19 cellular contexts compared by ENCODE assay signal in the genomic region with DNA sequence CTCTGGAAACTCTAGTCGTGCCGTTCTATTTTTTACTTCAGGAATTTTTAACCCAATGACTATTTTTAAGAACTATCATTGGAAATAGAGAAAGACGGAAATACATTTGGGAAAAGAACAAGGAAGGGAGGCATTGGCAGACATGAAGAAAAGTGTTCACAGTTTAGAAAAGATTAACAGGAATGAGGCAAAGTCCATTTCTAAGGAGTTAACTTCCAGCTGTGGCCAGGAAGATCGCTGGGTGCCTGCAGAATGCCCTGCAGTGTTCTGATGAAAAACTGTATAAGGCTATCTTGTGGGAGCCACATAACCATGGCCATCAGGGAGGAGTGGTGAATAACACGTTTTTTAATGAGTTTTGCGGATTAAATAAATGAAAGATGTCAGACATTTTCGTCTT.
DNase-seq lines count a peak whose midpoint lies in the region; ATAC-seq, FAIRE-seq and TF ChIP-seq lines count a peak whose summit lies in the region.
"Had no signal": no experiment of that assay in that cellular context is flagged by ENCODE, and none has a peak within 500 bp of the region (broad histone marks: within the 10 kb centered on the region; RNA-seq: fewer than 3 reads in every experiment).

No MANE protein-coding gene starts in this region.

- H2BK15ac ChIP-seq in H1 (ENCODE audit: low read length): no peak overlapping the region

- no peak overlapping the region for H2BK5ac ChIP-seq in H1 (ENCODE audit: low read depth, low read length)

- TF ChIP-seq POLR2A in H1 (IDR thresholded peaks at IDR 0.05; ENCODE audit: control extremely low read depth in 1 of 2, low read depth in 2 of 2, low read length in 2 of 2) (no peak), right lobe of liver (IDR thresholded peaks at IDR 0.05) (no peak)

- no peak overlapping the region for H3K23ac ChIP-seq in H1 (ENCODE audit: insufficient read length)

- CTCF ChIA-PET in H1 (lab: Charles Lee; ENCODE audit: partially characterized antibody): no interaction called here
- CTCF ChIA-PET in OCI-LY7 (lab: Charles Lee; ENCODE audit: unreplicated experiment): no interaction called here

- no peak overlapping the region for H3K56ac ChIP-seq in H1 (replicated peaks; ENCODE audit: insufficient read length, low read depth, low read length)

- no peak overlapping the region for H2BK12ac ChIP-seq in H1 (ENCODE audit: low read depth, low read length)

- FAIRE-seq in H1 (lab: Jason Lieb, UNC) (peak; percentile 42), pancreas (lab: Jason Lieb, UNC) (peak; percentile 20)
- FAIRE-seq: G401.6, GM12891, H54 had no signal

- H3K79me1 ChIP-seq in H1 (ENCODE audit: low read depth, low read length): no peaks in the 10 kb centered on the region

- DNase-seq in HuH-7 (ENCODE audit: low spot score): peak; percentile 1
- no peak for DNase-seq in H1 (ENCODE audit: low read depth in 1 of 2, low spot score in 2 of 2)
- no peak for DNase-seq in right lobe of liver
- no peak for DNase-seq in pancreas
- DNase-seq in KG1 (lab: John Stamatoyannopoulos, UW): no peak
- DNase-seq in OCI-LY7 (ENCODE audit: low spot score): no peak
- DNase-seq in NCI-H524 (lab: John Stamatoyannopoulos, UW): no peak
- no peak for DNase-seq in NCI-H2227 treated with DMSO at 0.1 percent for 48 hours (lab: John Stamatoyannopoulos, UW)
- DNase-seq: 8988T; Calu3; CD4-positive, alpha-beta memory T cell; DMS53; GM23248; HCEC 1CT had no signal

- no peak overlapping the region for H3K27ac ChIP-seq in H1 (ENCODE audit: low read depth, low read length)
- H3K27ac ChIP-seq in right lobe of liver: no peak overlapping the region
- no peak overlapping the region for H3K27ac ChIP-seq in pancreas
- no peak overlapping the region for H3K27ac ChIP-seq in OCI-LY7 (ENCODE audit: low read depth, low read length, poor library complexity, severe bottlenecking)
- H3K27ac ChIP-seq: BLaER1, GM23248, HL-60 had no signal

- no peak for TF ChIP-seq EP300 in H1 (IDR thresholded peaks at IDR 0.05; ENCODE audit: borderline replicate concordance in 1 of 2, low read depth in 2 of 2, low read length in 2 of 2)

- H3K4me1 ChIP-seq in H1 (replicated peaks in 1 of 4; ENCODE audit: control insufficient read depth in 3 of 4, insufficient read depth in 4 of 4, low read length in 3 of 4) (no peaks in the 10 kb centered on the region; a peak in 1 of 7 replicates), right lobe of liver (no peaks in the 10 kb centered on the region), pancreas (peaks cover 0 to 6% (median 4%) of the 10 kb centered on the region in 3 donors), OCI-LY7 (ENCODE audit: insufficient read depth, low read length, poor library complexity, severe bottlenecking) (no peaks in the 10 kb centered on the region)
- H3K4me1 ChIP-seq: BLaER1 had no signal

- no peak overlapping the region for H3K4ac ChIP-seq in H1 (replicated peaks; ENCODE audit: insufficient read length, low read depth, low read length)

- H2AK5ac ChIP-seq in H1 (ENCODE audit: low read depth, low read length): no peak overlapping the region

- no peak overlapping the region for H4K91ac ChIP-seq in H1 (replicated peaks; ENCODE audit: insufficient read length, low read length)

- H2AFZ ChIP-seq in H1 (ENCODE audit: low read length): no peak overlapping the region
- H2AFZ ChIP-seq in OCI-LY7 (ENCODE audit: low read length): no peak overlapping the region
- H2AFZ ChIP-seq: GM23248 had no signal

- H3K9ac ChIP-seq in H1 (replicated peaks in 1 of 4; ENCODE audit: extremely low read depth in 1 of 4, low read depth in 3 of 4, low read length in 3 of 4): no peak overlapping the region
- H3K9ac ChIP-seq: BLaER1, GM23248 had no signal

- intact Hi-C loops in right lobe of liver (cut with DNase I): no loop called here
- intact Hi-C loops in pancreas (cut with DNase I): no loop called here
- intact Hi-C loops in OCI-LY7 (cut with micrococcal nuclease; ENCODE audit: unreplicated experiment): no loop called here

- BruUV-seq in OCI-LY7 (replicated peaks; lab: Mats Ljungman, UMichigan): no TSS peak

- H3K79me2 ChIP-seq in H1 (ENCODE audit: control insufficient read depth in 1 of 2, insufficient read depth in 2 of 2, low read length in 2 of 2): no peaks in the 10 kb centered on the region
- H3K79me2 ChIP-seq in OCI-LY7 (ENCODE audit: insufficient read depth, low read depth, low read length): no peaks in the 10 kb centered on the region

- H2BK20ac ChIP-seq in H1 (ENCODE audit: low read length): no peak overlapping the region

- H3K9me2 ChIP-seq in OCI-LY7 (ENCODE audit: insufficient read depth, low read length): no peaks in the 10 kb centered on the region

- no peaks in the 10 kb centered on the region for H3K23me2 ChIP-seq in H1 (ENCODE audit: low read depth, low read length)

- H3K4me2 ChIP-seq in H1 (ENCODE audit: insufficient read depth in 1 of 2, low read depth in 2 of 2, low read length in 2 of 2): no peak overlapping the region
- no peak overlapping the region for H3K4me2 ChIP-seq in OCI-LY7 (ENCODE audit: low read length)
- H3K4me2 ChIP-seq: BLaER1 had no signal

- TF ChIP-seq RAD21 in H1 (IDR thresholded peaks at IDR 0.05 in 1 of 2, conservative IDR thresholded peaks at IDR 0.05 in 1 of 2; ENCODE audit: low read depth in 2 of 2, low read length in 2 of 2): no peak

- no peak for TF ChIP-seq CTCF in H1 (IDR thresholded peaks at IDR 0.05; ENCODE audit: control extremely low read depth in 1 of 3, insufficient read depth in 1 of 3, low read depth in 1 of 3, low read length in 3 of 3)
- TF ChIP-seq CTCF in right lobe of liver (IDR thresholded peaks at IDR 0.05): no peak
- no peak for TF ChIP-seq CTCF in pancreas (IDR thresholded peaks at IDR 0.05)
- TF ChIP-seq CTCF in OCI-LY7 (conservative IDR thresholded peaks at IDR 0.05; ENCODE audit: low read length): no peak

- no peaks in the 10 kb centered on the region for H4K20me1 ChIP-seq in H1 (replicated peaks in 1 of 2; ENCODE audit: control insufficient read depth in 1 of 2, insufficient read depth in 2 of 2, low read length in 2 of 2)
- no peaks in the 10 kb centered on the region for H4K20me1 ChIP-seq in OCI-LY7 (ENCODE audit: insufficient read depth, low read length)
- H4K20me1 ChIP-seq: BLaER1 had no signal

- no peak overlapping the region for H3K18ac ChIP-seq in H1 (ENCODE audit: extremely low read depth, low read length)

- POLR2A ChIA-PET in H1 (lab: Charles Lee; ENCODE audit: partially characterized antibody): interaction anchor here (0.8 kb wide), 1 partner anchor 8 kb away, joined by 3 read pairs; no protein-coding TSS in a partner anchor
- POLR2A ChIA-PET in OCI-LY7 (lab: Charles Lee): no interaction called here

- H3K36me3 ChIP-seq in H1 (ENCODE audit: control insufficient read depth in 2 of 4, insufficient read depth in 4 of 4, low read length in 3 of 4): no peaks in the 10 kb centered on the region
- no peaks in the 10 kb centered on the region for H3K36me3 ChIP-seq in right lobe of liver
- no peaks in the 10 kb centered on the region for H3K36me3 ChIP-seq in pancreas
- H3K36me3 ChIP-seq in OCI-LY7 (ENCODE audit: insufficient read depth, low read length): no peaks in the 10 kb centered on the region
- H3K36me3 ChIP-seq: BLaER1 had no signal

- H3K27me3 ChIP-seq in H1 (replicated peaks in 1 of 4; ENCODE audit: control insufficient read depth in 3 of 4, extremely low read depth in 1 of 4, insufficient read depth in 3 of 4, low read length in 3 of 4): no peaks in the 10 kb centered on the region
- H3K27me3 ChIP-seq in right lobe of liver: no peaks in the 10 kb centered on the region
- no peaks in the 10 kb centered on the region for H3K27me3 ChIP-seq in pancreas
- H3K27me3 ChIP-seq: BLaER1 had no signal

- ATAC-seq in right lobe of liver: peak; percentile 27 to 56 (median 38)
- ATAC-seq in pancreas: peak in 3 of 4 donors; percentile 35 to 62 (median 62)

- H3K9me3 ChIP-seq in H1 (ENCODE audit: insufficient read depth in 2 of 2, low read depth in 1 of 2, low read length in 1 of 2) (no peaks in the 10 kb centered on the region; a peak in 1 of 4 replicates), right lobe of liver (no peaks in the 10 kb centered on the region), pancreas (no peaks in the 10 kb centered on the region), OCI-LY7 (ENCODE audit: low read length) (no peaks in the 10 kb centered on the region)
- H3K9me3 ChIP-seq: BLaER1 had no signal

- H4K8ac ChIP-seq in H1 (ENCODE audit: extremely low read depth, insufficient read depth, low read length): no peak overlapping the region

- H4K5ac ChIP-seq in H1 (ENCODE audit: insufficient read length, low read depth, low read length): no peak overlapping the region

- H3K14ac ChIP-seq in H1 (ENCODE audit: insufficient read length): no peak overlapping the region

- H3K4me3 ChIP-seq in H1 (ENCODE audit: extremely low read depth in 1 of 4, insufficient read depth in 2 of 4, low read depth in 3 of 4, low read length in 4 of 4) (no peak overlapping the region), right lobe of liver (no peak overlapping the region), pancreas (no peak overlapping the region), OCI-LY7 (ENCODE audit: low read depth, low read length, poor library complexity, severe bottlenecking) (no peak overlapping the region)
- H3K4me3 ChIP-seq: BLaER1, GM23248 had no signal

- WGBS in H1 (ENCODE audit: extremely low coverage in 1 of 2, insufficient coverage in 1 of 2, insufficient read length in 1 of 2, insufficient replicate concordance in 2 of 2, low coverage in 1 of 2, low lambda C conversion rate in 2 of 2, missing lambda C conversion rate in 1 of 2), 2 experiments: 83% methylated on average over 7 of the region's 7 CpGs; no CpG with 5 or more reads in 1 of the 2 experiments
- 28% methylated on average over 7 of the region's 7 CpGs for WGBS in right lobe of liver (ENCODE audit: insufficient coverage, low coverage, low lambda C conversion rate, missing lambda C conversion rate)
- WGBS in pancreas, 2 donors: 17% methylated on average over 7 of the region's 7 CpGs

- H2BK120ac ChIP-seq in H1 (replicated peaks; ENCODE audit: low read depth, low read length): no peak overlapping the region

TF ChIP-seq in H1, 55 proteins besides CTCF, POLR2A, EP300 and RAD21 (continues in another document):
- TF ChIP-seq KDM1A (IDR thresholded peaks at IDR 0.05; ENCODE audit: borderline replicate concordance, low read length) (no peak), CTBP2 (IDR thresholded peaks at IDR 0.05; ENCODE audit: borderline replicate concordance, insufficient read depth, insufficient read length, low read length) (no peak), RNF2 (IDR thresholded peaks at IDR 0.05; ENCODE audit: borderline replicate concordance, low read depth, low read length, missing control alignments, poor library complexity, severe bottlenecking) (no peak), GABPA (IDR thresholded peaks at IDR 0.05; ENCODE audit: borderline replicate concordance, insufficient read depth, low read length) (no peak), HDAC6 (IDR thresholded peaks at IDR 0.05; ENCODE audit: low read depth, low read length) (no peak), NRF1 (IDR thresholded peaks at IDR 0.05; ENCODE audit: low read depth, low read length) (no peak), FOSL1 (IDR thresholded peaks at IDR 0.05; ENCODE audit: insufficient read depth, low read depth, low read length) (no peak), CBX8 (IDR thresholded peaks at IDR 0.05; ENCODE audit: borderline replicate concordance, low read depth, low read length) (no peak)
